In the genomic region with DNA sequence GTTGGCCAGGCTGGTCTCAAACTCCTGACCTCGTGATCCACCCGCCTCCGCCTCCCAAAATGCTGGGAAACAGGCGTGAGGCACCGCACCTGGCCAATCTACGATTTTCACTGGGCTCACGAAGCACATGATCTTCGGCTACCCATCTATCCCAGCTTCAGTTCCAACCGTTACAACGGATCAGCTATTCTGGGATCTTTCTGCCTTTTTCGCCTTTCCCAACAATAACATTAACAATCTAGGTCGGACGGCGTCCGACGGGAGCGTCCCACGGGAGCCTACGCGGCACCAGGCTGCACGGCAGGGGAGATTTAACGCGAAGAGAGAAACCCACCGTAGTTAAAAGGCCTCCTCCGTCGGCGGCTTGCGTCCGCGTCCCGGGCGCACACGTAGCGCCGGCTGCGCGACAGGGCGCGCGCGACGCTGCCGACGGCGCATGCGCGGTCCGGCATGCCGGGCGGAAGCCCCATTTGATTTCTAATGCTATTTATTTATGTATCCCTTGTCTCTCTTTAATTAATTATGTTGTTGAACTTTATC, we compare ENCODE assay signal across 8 cellular contexts.
DNase-seq lines count a peak whose midpoint lies in the region; ATAC-seq, FAIRE-seq and TF ChIP-seq lines count a peak whose summit lies in the region.

MSL3B (minus strand) TSS at position 394 of the 540 bp plus-strand sequence.

- peaks cover 20% of the 10 kb centered on the region for H3K27me3 Mint-ChIP-seq in activated T-cell treated with anti-CD3 and anti-CD28 coated beads, Interleukin-2, amount 50 U/mL, for 4 hours (ENCODE audit: low read depth)

- peak within 1 kb of the TSS; percentile 87 for H3K4me3 Mint-ChIP-seq in activated T-cell treated with anti-CD3 and anti-CD28 coated beads, Interleukin-2, amount 50 U/mL, for 4 hours

- H3K36me3 Mint-ChIP-seq in activated T-cell treated with anti-CD3 and anti-CD28 coated beads, Interleukin-2, amount 50 U/mL, for 4 hours (ENCODE audit: insufficient read depth): peaks cover 2% of the 10 kb centered on the region

- CTCF ChIA-PET in HEK293T (lab: Yijun Ruan, JAX): interaction anchor here (0.6 to 2.7 kb wide), 2 partner anchors 10 to 458 kb away, joined by 5 to 9 read pairs; no protein-coding TSS in a partner anchor

- intact Hi-C loops in pancreas (cut with DNase I): no loop called here

- no peak for TF ChIP-seq CTCF in pancreas (IDR thresholded peaks at IDR 0.05)

- H3K36me3 ChIP-seq in pancreas: peaks cover 0 to 2% (median 0%) of the 10 kb centered on the region in 3 donors

- WGBS in pancreas, 2 donors: 8 to 10% methylated on average over 50 of the region's 50 CpGs

- ATAC-seq in activated T-cell treated with anti-CD3 and anti-CD28 coated beads, Interleukin-2, amount 50 U/mL, for 4 hours: peak; percentile 89 to 92
- ATAC-seq in pancreas: peak; percentile 62 to 90 (median 80)

- FAIRE-seq in pancreas (lab: Jason Lieb, UNC) (no peak), urothelium cell line (lab: Jason Lieb, UNC) (peak; percentile 74)

- DNase-seq in EL: peak; percentile 53
- DNase-seq in HEK293T (ENCODE audit: extremely low spot score): peak; percentile 60
- DNase-seq in NCI-H446 (lab: John Stamatoyannopoulos, UW): peak; percentile 46 to 78
- peak; percentile 52 for DNase-seq in activated T-cell treated with anti-CD3 and anti-CD28 coated beads, Interleukin-2, amount 50 U/mL, for 4 hours
- peak; percentile 52 for DNase-seq in fibroblast of peridontal ligament (ENCODE audit: extremely low read depth)
- DNase-seq in pancreas: peak in 4 of 6 donors; percentile 21 to 76 (median 38)
- peak; percentile 86 for DNase-seq in urothelium cell line (ENCODE audit: low spot score)
- no peak for DNase-seq in Ammon's horn (ENCODE audit: low spot score)

- peaks cover 0 to 29% (median 0%) of the 10 kb centered on the region in 4 donors for H3K27me3 ChIP-seq in pancreas

- H3K4me1 Mint-ChIP-seq in activated T-cell treated with anti-CD3 and anti-CD28 coated beads, Interleukin-2, amount 50 U/mL, for 4 hours (ENCODE audit: low read depth): peaks cover 7% of the 10 kb centered on the region

- H3K4me3 ChIP-seq in pancreas: peak within 1 kb of the TSS; percentile 33 to 51 (median 38)

- H3K4me1 ChIP-seq in pancreas: no peaks in the 10 kb centered on the region

- no peak within 1 kb of the TSS for H3K27ac ChIP-seq in pancreas

- H3K9me3 Mint-ChIP-seq in activated T-cell treated with anti-CD3 and anti-CD28 coated beads, Interleukin-2, amount 50 U/mL, for 4 hours: peaks cover 10% of the 10 kb centered on the region

- POLR2A ChIA-PET in HEK293T (lab: Yijun Ruan, JAX): no interaction called here

- no peaks in the 10 kb centered on the region for H3K9me3 ChIP-seq in pancreas

TF ChIP-seq in HEK293T, 16 proteins besides CTCF, POLR2A, EP300 and RAD21:
- TF ChIP-seq L3MBTL2 (conservative IDR thresholded peaks at IDR 0.05): peak; percentile 78
- no peak for TF ChIP-seq FOXK2 (IDR thresholded peaks at IDR 0.05)
